In the genomic region with DNA sequence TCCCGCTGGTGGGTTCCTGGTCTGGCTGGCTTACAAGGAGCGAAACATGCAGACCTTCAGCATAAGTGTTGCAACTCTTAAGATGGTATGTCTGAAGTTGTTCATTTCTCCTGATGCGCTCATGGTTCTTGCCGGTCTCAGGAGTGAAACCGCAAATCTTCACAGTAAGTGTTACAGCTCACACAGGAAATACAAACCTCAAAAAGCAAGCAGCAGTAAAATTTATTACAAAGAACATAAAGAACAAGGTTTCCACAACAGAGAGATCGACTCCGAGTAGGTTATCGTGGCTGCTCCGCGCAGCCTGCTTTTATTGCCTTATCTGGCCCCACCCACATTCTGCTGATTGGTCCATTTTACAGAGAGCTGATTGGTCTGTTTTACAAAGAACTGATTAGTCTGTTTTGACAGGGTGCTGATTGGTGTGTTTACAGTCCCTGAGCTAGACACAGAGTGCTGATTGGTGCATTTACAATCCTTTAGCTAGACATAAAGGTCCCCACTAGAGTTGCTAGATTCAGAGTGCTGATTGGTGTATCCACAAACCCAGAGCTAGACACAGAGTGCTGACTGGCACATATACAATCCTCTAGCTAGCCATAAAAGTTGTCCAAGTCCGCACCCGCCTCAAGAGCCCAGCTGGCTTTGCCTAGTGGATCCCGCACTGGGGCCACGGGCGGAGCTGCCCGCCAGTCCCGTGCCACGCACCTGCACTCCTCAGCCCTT, we compare ENCODE assay signal across 8 cellular contexts.
DNase-seq lines count a peak whose midpoint lies in the region; ATAC-seq lines count a peak whose summit lies in the region.

No MANE protein-coding gene starts in this region.

- DNase-seq in T-helper 2 cell: peak in 4 of 5 experiments; percentile 23 to 95 (median 71)
- DNase-seq in activated naive CD4-positive, alpha-beta T cell treated with Interleukin-2 at 50 U/mL for 16 hours: peak; percentile 63
- DNase-seq in stimulated activated CD4-positive, alpha-beta T cell treated with anti-CD3 and anti-CD28 coated beads, Interleukin-2, amount 100 ng/mL, for 4 hours (ENCODE audit: low read depth): peak; percentile 56
- DNase-seq in NCI-H526 (lab: John Stamatoyannopoulos, UW): no peak
- DNase-seq in GF-D8 (lab: John Stamatoyannopoulos, UW): no peak

- ATAC-seq in GM21390 (IDR thresholded peaks at IDR 0.05; ENCODE audit: unreplicated experiment) (peak; percentile 54), GM19023 (IDR thresholded peaks at IDR 0.05; ENCODE audit: unreplicated experiment) (no peak), HG02798 (IDR thresholded peaks at IDR 0.05; ENCODE audit: poor library complexity, unreplicated experiment) (no peak)

Comparison
In these comparisons a context has a peak if more than half of its experiments do, and no peak if none do; other contexts are left out.
1. DNase-seq: peak in T-helper 2 cell (4 of 5), activated naive CD4-positive, alpha-beta T cell treated with Interleukin-2 at 50 U/mL for 16 hours (single experiment) and stimulated activated CD4-positive, alpha-beta T cell treated with anti-CD3 and anti-CD28 coated beads, Interleukin-2, amount 100 ng/mL, for 4 hours (single experiment); none in NCI-H526 (0 of 2) and GF-D8 (single experiment).